ENCODE assay signal across 18 cellular contexts in genomic region chr4:158915683-158916241, GRCh38.
DNase-seq lines count a peak whose midpoint lies in the region; ATAC-seq and TF ChIP-seq lines count a peak whose summit lies in the region.
"Had no signal": no experiment of that assay in that cellular context is flagged by ENCODE, and none has a peak within 500 bp of the region (broad histone marks: within the 10 kb centered on the region; RNA-seq: fewer than 3 reads in every experiment).

No MANE protein-coding gene starts in this region.

- TF ChIP-seq POLR2A in heart left ventricle (IDR thresholded peaks at IDR 0.05): no peak

- H3K4me1 Mint-ChIP-seq in activated CD4-positive, alpha-beta T cell treated with anti-CD3 and anti-CD28 coated beads for 36 hours: peaks cover 4% of the 10 kb centered on the region

- H3K36me3 ChIP-seq in heart left ventricle (no peaks in the 10 kb centered on the region), right atrium auricular region (no peaks in the 10 kb centered on the region), tibial artery (no peaks in the 10 kb centered on the region)

- H3K9me3 ChIP-seq in heart left ventricle: peaks cover 0 to 7% (median 0%) of the 10 kb centered on the region in 12 donors
- H3K9me3 ChIP-seq in right atrium auricular region: no peaks in the 10 kb centered on the region
- H3K9me3 ChIP-seq in tibial artery: no peaks in the 10 kb centered on the region

- ATAC-seq in heart left ventricle: peak; percentile 16 to 67 (median 42)
- ATAC-seq in activated CD4-positive, alpha-beta T cell treated with anti-CD3 and anti-CD28 coated beads for 36 hours: no peak
- ATAC-seq: GM12878, HCT116, K562, PC-3 had no signal

- peaks cover 2% of the 10 kb centered on the region for H3K9me3 Mint-ChIP-seq in activated CD4-positive, alpha-beta T cell treated with anti-CD3 and anti-CD28 coated beads for 36 hours (ENCODE audit: low read depth)

- CTCF ChIA-PET in activated CD4-positive, alpha-beta T cell treated with anti-CD3 and anti-CD28 coated beads for 36 hours (lab: Charles Lee): no interaction called here

- H3K27ac Mint-ChIP-seq in activated CD4-positive, alpha-beta T cell treated with anti-CD3 and anti-CD28 coated beads for 36 hours: no peak overlapping the region

- TF ChIP-seq CTCF in heart left ventricle (IDR thresholded peaks at IDR 0.05) (no peak), right atrium auricular region (IDR thresholded peaks at IDR 0.05) (no peak), dorsolateral prefrontal cortex (IDR thresholded peaks at IDR 0.05 in 54 of 56, conservative IDR thresholded peaks at IDR 0.05 in 2 of 56; ENCODE audit: low read depth in 1 of 56, partially characterized antibody in 56 of 56) (no peak), tibial artery (IDR thresholded peaks at IDR 0.05) (no peak)

- H3K27me3 ChIP-seq in heart left ventricle: no peaks in the 10 kb centered on the region
- no peaks in the 10 kb centered on the region for H3K27me3 ChIP-seq in right atrium auricular region
- H3K27me3 ChIP-seq in dorsolateral prefrontal cortex: no peaks in the 10 kb centered on the region
- H3K27me3 ChIP-seq in tibial artery: no peaks in the 10 kb centered on the region

- POLR2A ChIA-PET in activated CD4-positive, alpha-beta T cell treated with anti-CD3 and anti-CD28 coated beads for 36 hours (lab: Charles Lee): no interaction called here

- H3K27ac ChIP-seq in heart left ventricle (peak overlapping the region in 3 of 12 donors; percentile 18 to 57 (median 27)), right atrium auricular region (no peak overlapping the region), dorsolateral prefrontal cortex (peak overlapping the region in 44 of 59 donors; percentile 2 to 77 (median 42)), tibial artery (peak overlapping the region; percentile 56)
- H3K27ac ChIP-seq: GM23248 had no signal

- H3K4me3 ChIP-seq in heart left ventricle (no peak overlapping the region), right atrium auricular region (no peak overlapping the region), dorsolateral prefrontal cortex (no peak overlapping the region), tibial artery (no peak overlapping the region)
- H3K4me3 ChIP-seq: GM12878, GM23248, K562 had no signal

- no peaks in the 10 kb centered on the region for H3K27me3 Mint-ChIP-seq in activated CD4-positive, alpha-beta T cell treated with anti-CD3 and anti-CD28 coated beads for 36 hours

- peaks cover 0 to 24% (median 14%) of the 10 kb centered on the region in 12 donors for H3K4me1 ChIP-seq in heart left ventricle
- peaks cover 0 to 27% of the 10 kb centered on the region in 2 donors for H3K4me1 ChIP-seq in right atrium auricular region
- peaks cover 0 to 32% (median 18%) of the 10 kb centered on the region in 4 donors for H3K4me1 ChIP-seq in tibial artery

- H3K4me3 Mint-ChIP-seq in activated CD4-positive, alpha-beta T cell treated with anti-CD3 and anti-CD28 coated beads for 36 hours: no peak overlapping the region

- DNase-seq in heart left ventricle (no peak), right atrium auricular region (ENCODE audit: low spot score) (no peak), dorsolateral prefrontal cortex (no peak), myocyte (ENCODE audit: low read depth) (peak; percentile 44), tibial artery (no peak), NCI-H1417 treated with DMSO at 0.1 percent for 48 hours (lab: John Stamatoyannopoulos, UW) (no peak)
- DNase-seq in stimulated activated CD4-positive, alpha-beta T cell treated with anti-CD3 and anti-CD28 coated beads, Interleukin-4, amount 100 ng/mL, for 1 hour: no peak
- DNase-seq in activated CD4-positive, alpha-beta T cell treated with anti-CD3 and anti-CD28 coated beads for 36 hours: no peak
- DNase-seq: Calu3, GM23248, NCI-H146, NCI-H2081 treated with DMSO at 0.1 percent for 48 hours, NCI-H345, NCI-H69, PC-3 had no signal

- no peaks in the 10 kb centered on the region for H3K36me3 Mint-ChIP-seq in activated CD4-positive, alpha-beta T cell treated with anti-CD3 and anti-CD28 coated beads for 36 hours (ENCODE audit: low read depth)

- WGBS in heart left ventricle, 4 donors: 80 to 87% (median 85%) methylated on average over 2 of the region's 2 CpGs

- intact Hi-C loops in heart left ventricle (cut with DNase I) (no loop called here), dorsolateral prefrontal cortex (cut with DNase I) (no loop called here), tibial artery (cut with DNase I; ENCODE audit: low total_unique reads) (no loop called here)
- intact Hi-C loops in activated CD4-positive, alpha-beta T cell treated with anti-CD3 and anti-CD28 coated beads for 36 hours (cut with DNase I, micrococcal nuclease): no loop called here

Comparison
In these comparisons a context has a peak if more than half of its experiments do, and no peak if none do; other contexts are left out.
1. H3K27ac ChIP-seq: peak in dorsolateral prefrontal cortex (44 of 59) and tibial artery (2 of 2); none in right atrium auricular region (0 of 2).